ENCODE assay signal across 1 cellular context in genomic region chr2:33599175-33599942, GRCh38.
TF ChIP-seq lines count a peak whose summit lies in the region.

FAM98A (minus strand) TSS chr2:33599299; CDS start chr2:33599221, 78 bp downstream.

TF ChIP-seq in WTC11, 78 proteins besides CTCF, POLR2A, EP300 and RAD21 (continued from another document):
- TF ChIP-seq ZNF425 (CRISPR knock-in tag; conservative IDR thresholded peaks at IDR 0.05) (no peak), ZNF138 (CRISPR knock-in tag; conservative IDR thresholded peaks at IDR 0.05) (no peak), E2F4 (CRISPR knock-in tag; IDR thresholded peaks at IDR 0.05; ENCODE audit: borderline replicate concordance, low read depth) (no peak), NFYB (CRISPR knock-in tag; conservative IDR thresholded peaks at IDR 0.05; ENCODE audit: low read depth) (no peak), FOXK1 (CRISPR knock-in tag; IDR thresholded peaks at IDR 0.05) (0 out of 2 replicates have a peak, but pooled peaks have one; percentile 57), TP53 (CRISPR knock-in tag; IDR thresholded peaks at IDR 0.05) (no peak), SMAD4 (CRISPR knock-in tag; IDR thresholded peaks at IDR 0.05) (peak; percentile 48; the same call in 1 of the 2 replicates), JAZF1 (CRISPR knock-in tag; IDR thresholded peaks at IDR 0.05) (no peak), ZMAT4 (CRISPR knock-in tag; IDR thresholded peaks at IDR 0.05) (no peak), ATF3 (CRISPR knock-in tag; conservative IDR thresholded peaks at IDR 0.05) (no peak), HMGXB4 (CRISPR knock-in tag; IDR thresholded peaks at IDR 0.05) (no peak), ZNF532 (CRISPR knock-in tag; IDR thresholded peaks at IDR 0.05; ENCODE audit: borderline replicate concordance) (no peak), JUN (CRISPR knock-in tag; IDR thresholded peaks at IDR 0.05) (no peak), PRRX2 (CRISPR knock-in tag; IDR thresholded peaks at IDR 0.05) (no peak), ZNF317 (CRISPR knock-in tag; IDR thresholded peaks at IDR 0.05; ENCODE audit: borderline replicate concordance, low read depth) (no peak), ATF1 (CRISPR knock-in tag; IDR thresholded peaks at IDR 0.05) (0 out of 2 replicates have a peak, but pooled peaks have one; percentile 69), ZBTB21 (CRISPR knock-in tag; IDR thresholded peaks at IDR 0.05; ENCODE audit: borderline replicate concordance) (no peak), MYBL2 (CRISPR knock-in tag; IDR thresholded peaks at IDR 0.05) (peak; percentile 40; the same call in 1 of the 2 replicates), RELA (CRISPR knock-in tag; IDR thresholded peaks at IDR 0.05; ENCODE audit: borderline replicate concordance) (no peak), ERG (CRISPR knock-in tag; IDR thresholded peaks at IDR 0.05) (no peak), ZNF423 (CRISPR knock-in tag; IDR thresholded peaks at IDR 0.05) (no peak), ATF2 (CRISPR knock-in tag; IDR thresholded peaks at IDR 0.05; ENCODE audit: borderline replicate concordance, low read depth) (no peak), PRDM15 (CRISPR knock-in tag; IDR thresholded peaks at IDR 0.05) (no peak), ETV6 (CRISPR knock-in tag; IDR thresholded peaks at IDR 0.05) (peak; percentile 83), SP1 (CRISPR knock-in tag; conservative IDR thresholded peaks at IDR 0.05) (peak; percentile 53; the same call in 1 of the 2 replicates), ZNF263 (CRISPR knock-in tag; IDR thresholded peaks at IDR 0.05; ENCODE audit: low read depth) (no peak), NR2C2 (CRISPR knock-in tag; IDR thresholded peaks at IDR 0.05) (no peak), STAT6 (CRISPR knock-in tag; conservative IDR thresholded peaks at IDR 0.05; ENCODE audit: low read depth) (no peak), SMAD3 (CRISPR knock-in tag; IDR thresholded peaks at IDR 0.05; ENCODE audit: borderline replicate concordance) (no peak), CREM (CRISPR knock-in tag; IDR thresholded peaks at IDR 0.05) (0 out of 2 replicates have a peak, but pooled peaks have one; percentile 45), NR3C1 (CRISPR knock-in tag; conservative IDR thresholded peaks at IDR 0.05; ENCODE audit: low read depth) (no peak)
